24 cellular contexts compared by ENCODE assay signal in the genomic region with DNA sequence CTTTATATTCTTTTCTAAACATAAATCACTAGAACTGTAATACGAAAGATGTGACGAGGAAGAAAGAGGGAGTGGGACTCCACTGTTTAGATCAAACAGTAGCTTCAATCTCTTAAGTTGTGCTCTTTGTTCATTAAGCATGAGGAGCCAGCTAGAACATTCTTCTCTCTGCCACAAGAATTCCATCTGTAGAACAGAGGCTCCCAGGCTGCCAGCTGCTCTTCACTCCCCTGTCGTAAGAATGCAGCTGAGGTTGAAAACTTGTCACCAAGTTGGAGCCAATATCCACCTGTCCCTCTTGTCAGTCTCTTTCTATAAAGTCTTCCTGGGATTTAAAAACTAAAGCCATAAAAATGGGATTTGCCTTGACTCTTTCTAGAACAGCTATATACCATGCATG.
DNase-seq lines count a peak whose midpoint lies in the region; ATAC-seq and TF ChIP-seq lines count a peak whose summit lies in the region.
"Had no signal": no experiment of that assay in that cellular context is flagged by ENCODE, and none has a peak within 500 bp of the region (broad histone marks: within the 10 kb centered on the region; RNA-seq: fewer than 3 reads in every experiment).

No MANE protein-coding gene starts in this region.

- H3K27me3 Mint-ChIP-seq in nephron (ENCODE audit: low read depth): no peaks in the 10 kb centered on the region
- peaks cover 56% of the 10 kb centered on the region for H3K27me3 Mint-ChIP-seq in activated CD8-positive, alpha-beta memory T cell treated with anti-CD3 and anti-CD28 coated beads, Interleukin-2, amount 10 ng/mL, durations not matched to agents 7 days and 5 days

- H3K27ac Mint-ChIP-seq in nephron: peak overlapping the region in 2 of 3 experiments; percentile 7 to 61
- H3K27ac Mint-ChIP-seq in activated CD8-positive, alpha-beta memory T cell treated with anti-CD3 and anti-CD28 coated beads, Interleukin-2, amount 10 ng/mL, durations not matched to agents 7 days and 5 days: no peak overlapping the region
- H3K27ac Mint-ChIP-seq: CD4-positive, alpha-beta T cell had no signal

- H3K4me3 Mint-ChIP-seq in nephron: no peak overlapping the region
- H3K4me3 Mint-ChIP-seq in activated CD8-positive, alpha-beta memory T cell treated with anti-CD3 and anti-CD28 coated beads, Interleukin-2, amount 10 ng/mL, durations not matched to agents 7 days and 5 days: no peak overlapping the region
- H3K4me3 Mint-ChIP-seq: CD4-positive, alpha-beta T cell had no signal

- peaks cover 19% of the 10 kb centered on the region for H3K4me1 Mint-ChIP-seq in nephron
- H3K4me1 Mint-ChIP-seq in activated CD8-positive, alpha-beta memory T cell treated with anti-CD3 and anti-CD28 coated beads, Interleukin-2, amount 10 ng/mL, durations not matched to agents 7 days and 5 days: peaks cover 3% of the 10 kb centered on the region

- no peak for TF ChIP-seq CTCF in choroid plexus epithelial cell (conservative IDR thresholded peaks at IDR 0.05; ENCODE audit: low read depth, low read length)
- TF ChIP-seq CTCF in nephron (IDR thresholded peaks at IDR 0.05; ENCODE audit: unreplicated experiment in 3 of 3): no peak

- no peak for ATAC-seq in HG03095 (IDR thresholded peaks at IDR 0.05; ENCODE audit: unreplicated experiment)
- ATAC-seq in activated CD8-positive, alpha-beta memory T cell treated with anti-CD3 and anti-CD28 coated beads, Interleukin-2, amount 10 ng/mL, durations not matched to agents 7 days and 5 days: no peak
- ATAC-seq: GM12878, HCT116 had no signal

- H3K9me3 Mint-ChIP-seq in nephron: no peaks in the 10 kb centered on the region
- no peaks in the 10 kb centered on the region for H3K9me3 Mint-ChIP-seq in activated CD8-positive, alpha-beta memory T cell treated with anti-CD3 and anti-CD28 coated beads, Interleukin-2, amount 10 ng/mL, durations not matched to agents 7 days and 5 days (ENCODE audit: low read depth)
- H3K9me3 Mint-ChIP-seq: CD4-positive, alpha-beta T cell had no signal

- CTCF ChIA-PET in activated CD8-positive, alpha-beta memory T cell treated with anti-CD3 and anti-CD28 coated beads, Interleukin-2, amount 10 ng/mL, durations not matched to agents 7 days and 5 days (lab: Charles Lee): interaction anchor here (1.1 kb wide), 1 partner anchor 10 kb away, joined by 3 read pairs; no protein-coding TSS in a partner anchor

- H3K4me3 ChIP-seq in choroid plexus epithelial cell (ENCODE audit: low read depth, low read length): no peak overlapping the region
- H3K4me3 ChIP-seq: BLaER1, GM12878, Peyer's patch had no signal

- peak; percentile 3 for DNase-seq in SW480 (ENCODE audit: low spot score)
- peak; percentile 34 for DNase-seq in choroid plexus epithelial cell (ENCODE audit: low read depth)
- DNase-seq in HT-29 (ENCODE audit: low spot score): no peak
- DNase-seq in activated CD8-positive, alpha-beta memory T cell treated with anti-CD3 and anti-CD28 coated beads, Interleukin-2, amount 10 ng/mL, durations not matched to agents 7 days and 5 days: no peak
- DNase-seq in NCI-H1048 (lab: John Stamatoyannopoulos, UW): no peak
- DNase-seq: CD4-positive, alpha-beta T cell; COR-L47; DMS 273 treated with DMSO at 0.1 percent for 48 hours; DND-41; GOT3; IMR-90; MV-4-11; NCI-H1694; NCI-H2081; NCI-H2171; NCI-H345; NCI-H524 treated with DMSO at 0.1 percent for 48 hours; NCI-H82; Peyer's patch had no signal

- H3K36me3 Mint-ChIP-seq in nephron (ENCODE audit: low read depth): no peaks in the 10 kb centered on the region
- peaks cover 7% of the 10 kb centered on the region for H3K36me3 Mint-ChIP-seq in activated CD8-positive, alpha-beta memory T cell treated with anti-CD3 and anti-CD28 coated beads, Interleukin-2, amount 10 ng/mL, durations not matched to agents 7 days and 5 days

Comparison
In these comparisons a context has a peak if more than half of its experiments do, and no peak if none do; other contexts are left out.
1. DNase-seq: peak in SW480 (single experiment) and choroid plexus epithelial cell (single experiment); none in HT-29 (single experiment), activated CD8-positive, alpha-beta memory T cell treated with anti-CD3 and anti-CD28 coated beads, Interleukin-2, amount 10 ng/mL, durations not matched to agents 7 days and 5 days (single experiment) and NCI-H1048 (single experiment).